Comparison of ENCODE assay signal across 9 cellular contexts in the genomic region with DNA sequence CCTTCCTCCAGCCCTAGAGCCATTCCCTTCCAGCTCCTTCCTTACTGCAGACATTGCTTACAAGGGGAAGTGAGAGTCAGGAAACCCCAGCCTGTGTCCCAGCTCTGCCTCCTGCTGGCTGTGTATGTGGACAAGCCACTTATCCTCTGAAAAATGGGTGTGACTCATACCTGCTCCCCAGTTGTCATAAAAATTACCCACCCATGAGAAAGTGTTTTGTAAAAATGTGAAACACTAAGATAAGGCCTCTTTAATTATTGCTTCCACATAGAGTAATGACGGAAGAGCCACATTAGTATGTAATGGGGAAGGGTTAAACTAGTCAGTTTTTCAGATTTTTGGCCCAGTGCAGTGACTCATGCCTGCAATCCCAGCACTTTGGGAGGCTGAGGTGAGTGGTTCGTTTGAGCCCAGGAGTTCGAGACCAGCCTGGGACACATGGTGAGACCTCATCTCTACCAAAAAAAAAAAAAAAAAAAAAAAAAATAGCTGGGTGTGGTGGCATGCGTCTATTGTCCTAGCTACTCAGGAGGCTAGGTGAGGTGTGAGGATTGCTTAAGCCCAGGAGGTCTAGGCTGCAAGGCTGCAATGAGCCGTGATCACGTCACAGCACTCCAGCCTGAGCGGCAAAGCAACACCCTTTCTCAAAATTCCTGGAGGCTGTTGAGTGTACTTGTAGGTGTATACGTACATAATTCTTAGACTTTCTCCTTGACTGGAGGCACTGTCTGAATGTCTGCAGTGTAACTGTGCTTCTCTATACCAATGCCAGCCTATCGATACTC.
A peak's percentile ranks its signal among the peaks of the same experiment; 100 is the strongest.
DNase-seq lines count a peak whose midpoint lies in the region; ATAC-seq and FAIRE-seq lines count a peak whose summit lies in the region.
"Had no signal": no experiment of that assay in that cellular context is flagged by ENCODE, and none has a peak within 500 bp of the region (broad histone marks: within the 10 kb centered on the region; RNA-seq: fewer than 3 reads in every experiment).

No MANE protein-coding gene starts in this region.

- H3K27ac ChIP-seq in right cardiac atrium (ENCODE audit: low read length) (peak overlapping the region; percentile 92), aorta (ENCODE audit: low read depth in 1 of 2, low read length in 2 of 2) (no peak overlapping the region)
- H3K27ac ChIP-seq: skin epidermis had no signal

- peak; percentile 63 for ATAC-seq in Right ventricle myocardium inferior
- ATAC-seq in right cardiac atrium, result peak; percentile 49 to 51
- ATAC-seq in GM18519 (IDR thresholded peaks at IDR 0.05; ENCODE audit: low FRiP score, unreplicated experiment), result no peak
- ATAC-seq in aorta (ENCODE audit: low FRiP score), result no peak

- no peak for FAIRE-seq in urothelium cell line (lab: Jason Lieb, UNC)

- H3K4me1 ChIP-seq in right cardiac atrium (ENCODE audit: control insufficient read depth, insufficient read depth, low read length) (peaks cover under 1% of the 10 kb centered on the region), aorta (ENCODE audit: control insufficient read depth in 1 of 2, insufficient read depth in 2 of 2, low read length in 2 of 2) (no peaks in the 10 kb centered on the region)

- intact Hi-C loops in Right ventricle myocardium inferior (cut with DNase I) (no loop called here), cardiac septum (cut with DNase I) (no loop called here), right cardiac atrium (cut with DNase I) (no loop called here), aorta (cut with DNase I) (no loop called here)

- H3K4me3 ChIP-seq in right cardiac atrium (ENCODE audit: low read length), result no peak overlapping the region
- H3K4me3 ChIP-seq in aorta (ENCODE audit: low read length in 2 of 2), result no peak overlapping the region
- H3K4me3 ChIP-seq: skin epidermis had no signal

- H3K9me3 ChIP-seq in right cardiac atrium (ENCODE audit: control insufficient read depth, low read length) (no peaks in the 10 kb centered on the region), aorta (ENCODE audit: control insufficient read depth, low read length) (no peaks in the 10 kb centered on the region)

- H3K27me3 ChIP-seq in right cardiac atrium (ENCODE audit: control insufficient read depth, insufficient read depth), result no peaks in the 10 kb centered on the region
- no peaks in the 10 kb centered on the region for H3K27me3 ChIP-seq in aorta (ENCODE audit: control insufficient read depth in 1 of 2, insufficient read depth in 2 of 2, low read length in 1 of 2)

- WGBS in right cardiac atrium, result 89% methylated on average over 9 of the region's 9 CpGs
- WGBS in aorta, 2 donors, result 88 to 93% methylated on average over 9 of the region's 9 CpGs

- H3K36me3 ChIP-seq in aorta (ENCODE audit: control insufficient read depth in 1 of 2, insufficient read depth in 2 of 2, low read length in 1 of 2), result no peaks in the 10 kb centered on the region

- DNase-seq in Right ventricle myocardium inferior (ENCODE audit: missing footprints) (peak; percentile 65), cardiac septum (ENCODE audit: low spot score) (no peak), SKM-1 treated with dmso at 0.1 percent for 144 hours (lab: John Stamatoyannopoulos, UW; ENCODE audit: unreplicated experiment) (peak; percentile 27), right cardiac atrium (peak in 2 of 3 donors; percentile 72 to 75), urothelium cell line (ENCODE audit: low spot score) (peak; percentile 19), aorta (no peak)
- DNase-seq in activated CD4-positive, alpha-beta T cell treated with anti-CD3 and anti-CD28 coated beads for 4 hours, result no peak

Comparison
In these comparisons a context has a peak if more than half of its experiments do, and no peak if none do; other contexts are left out.
1. DNase-seq: peak in Right ventricle myocardium inferior (single experiment), SKM-1 treated with dmso at 0.1 percent for 144 hours (single experiment), right cardiac atrium (2 of 3) and urothelium cell line (single experiment); none in cardiac septum (single experiment), aorta (0 of 2) and activated CD4-positive, alpha-beta T cell treated with anti-CD3 and anti-CD28 coated beads for 4 hours (0 of 2).
2. ATAC-seq: peak in Right ventricle myocardium inferior (single experiment) and right cardiac atrium (2 of 2); none in GM18519 (single experiment) and aorta (single experiment).